In the genomic region with DNA sequence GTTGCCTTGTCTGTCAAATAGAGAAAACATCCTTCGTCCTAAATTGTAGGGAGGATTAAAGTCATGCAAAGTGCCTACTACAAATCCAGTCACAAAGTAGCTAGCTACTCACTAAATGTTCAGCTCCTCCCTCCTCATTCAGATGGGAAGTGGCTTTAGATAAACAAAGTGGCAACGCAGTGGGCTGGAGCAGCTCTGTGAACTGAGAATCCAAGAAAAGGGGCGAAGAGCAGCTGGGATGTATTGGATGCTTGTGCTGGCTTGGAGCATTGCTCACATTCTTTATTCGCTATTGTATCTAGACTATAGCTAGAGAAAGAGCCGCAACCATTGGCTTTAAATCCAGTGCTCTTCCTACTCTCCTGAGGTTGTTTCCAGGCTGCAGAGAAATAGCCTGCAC, we compare ENCODE assay signal across 21 cellular contexts. TPM values are rescaled to one million over a fixed set of nuclear protein-coding genes. Genes with fewer than 3 reads are reported as not detected.
DNase-seq lines count a peak whose midpoint lies in the region; ATAC-seq and TF ChIP-seq lines count a peak whose summit lies in the region.
"Had no signal": no experiment of that assay in that cellular context is flagged by ENCODE, and none has a peak within 500 bp of the region (broad histone marks: within the 10 kb centered on the region; RNA-seq: fewer than 3 reads in every experiment).

No MANE protein-coding gene starts in this region.

- H3K4me1 Mint-ChIP-seq in endodermal cell, result peaks cover 36% of the 10 kb centered on the region
- no peaks in the 10 kb centered on the region for H3K4me1 Mint-ChIP-seq in stimulated activated naive CD8-positive, alpha-beta T cell treated with anti-CD3 and anti-CD28 coated beads, Interleukin-15, amount 100 ng/mL, for 72 hours
- H3K4me1 Mint-ChIP-seq: CD8-positive, alpha-beta memory T cell had no signal

- H2BK15ac ChIP-seq in mesendoderm (replicated peaks; ENCODE audit: low read depth), result no peak overlapping the region

- no peak overlapping the region for H2BK5ac ChIP-seq in mesendoderm (ENCODE audit: low read length)

- H3K4me3 ChIP-seq in cardiac muscle cell (no peak overlapping the region), right cardiac atrium (ENCODE audit: low read length) (no peak overlapping the region), endodermal cell (ENCODE audit: low read length) (no peak overlapping the region), mesendoderm (ENCODE audit: low read length) (no peak overlapping the region)
- H3K4me3 ChIP-seq: BLaER1, SJCRH30 had no signal

- no peak overlapping the region for H3K56ac ChIP-seq in mesendoderm (ENCODE audit: low read length)

- intact Hi-C loops in right cardiac atrium (cut with DNase I), result no loop called here

- no peak overlapping the region for H3K23ac ChIP-seq in mesendoderm (ENCODE audit: low read length)

- no peak overlapping the region for H3K18ac ChIP-seq in mesendoderm (ENCODE audit: low read length)

- no peaks in the 10 kb centered on the region for H3K79me2 ChIP-seq in mesendoderm (ENCODE audit: control insufficient read depth, insufficient read depth, low read length)

- no peak overlapping the region for H4K5ac ChIP-seq in mesendoderm (ENCODE audit: low read length)

- DNase-seq in cardiac muscle cell (ENCODE audit: low read depth in 1 of 2, low spot score in 1 of 2) (peak; percentile 20 to 76), right cardiac atrium (no peak), endodermal cell (peak; percentile 80), mesendoderm (peak; percentile 82), DMS153 treated with DMSO at 0.1 percent for 48 hours (lab: John Stamatoyannopoulos, UW; ENCODE audit: unreplicated experiment) (no peak), GM20000 (ENCODE audit: low spot score) (no peak)
- no peak for DNase-seq in stimulated activated naive CD8-positive, alpha-beta T cell treated with anti-CD3 and anti-CD28 coated beads, Interleukin-15, amount 100 ng/mL, for 72 hours
- DNase-seq: CD8-positive, alpha-beta memory T cell; EL; KG1; NCI-H1048; NCI-H1436 treated with DMSO at 0.1 percent for 48 hours; NCI-H2081; NCI-H774; PC-3; SJCRH30 had no signal

- peak overlapping the region; percentile 85 for H3K27ac Mint-ChIP-seq in endodermal cell
- H3K27ac Mint-ChIP-seq in stimulated activated naive CD8-positive, alpha-beta T cell treated with anti-CD3 and anti-CD28 coated beads, Interleukin-15, amount 100 ng/mL, for 72 hours, result no peak overlapping the region

- peaks cover 5% of the 10 kb centered on the region for H3K27me3 Mint-ChIP-seq in endodermal cell (ENCODE audit: insufficient read depth)
- H3K27me3 Mint-ChIP-seq in stimulated activated naive CD8-positive, alpha-beta T cell treated with anti-CD3 and anti-CD28 coated beads, Interleukin-15, amount 100 ng/mL, for 72 hours, result peaks cover 47% of the 10 kb centered on the region

- peaks cover 31% of the 10 kb centered on the region for H3K4me1 ChIP-seq in cardiac muscle cell (ENCODE audit: low read depth)
- H3K4me1 ChIP-seq in right cardiac atrium (ENCODE audit: control insufficient read depth, insufficient read depth, low read length), result no peaks in the 10 kb centered on the region
- H3K4me1 ChIP-seq in endodermal cell (ENCODE audit: control insufficient read depth, insufficient read depth, low read length), result no peaks in the 10 kb centered on the region
- peaks cover 8% of the 10 kb centered on the region for H3K4me1 ChIP-seq in mesendoderm (ENCODE audit: control insufficient read depth, low read depth, low read length)
- H3K4me1 ChIP-seq: BLaER1, SJCRH30 had no signal

- no peak overlapping the region for H4K8ac ChIP-seq in mesendoderm (ENCODE audit: low read depth, low read length)

- no peaks in the 10 kb centered on the region for H3K9me3 Mint-ChIP-seq in endodermal cell
- no peaks in the 10 kb centered on the region for H3K9me3 Mint-ChIP-seq in stimulated activated naive CD8-positive, alpha-beta T cell treated with anti-CD3 and anti-CD28 coated beads, Interleukin-15, amount 100 ng/mL, for 72 hours
- H3K9me3 Mint-ChIP-seq: CD8-positive, alpha-beta memory T cell had no signal

- no peak for TF ChIP-seq CTCF in cardiac muscle cell (IDR thresholded peaks at IDR 0.05; ENCODE audit: low read depth, low read length)
- TF ChIP-seq CTCF in endodermal cell (conservative IDR thresholded peaks at IDR 0.05), result no peak
- TF ChIP-seq CTCF in GM20000 (IDR thresholded peaks at IDR 0.05; ENCODE audit: extremely low read depth, missing control alignments), result no peak

- H2BK120ac ChIP-seq in mesendoderm (ENCODE audit: low read depth, low read length), result no peak overlapping the region

- no peaks in the 10 kb centered on the region for H3K79me1 ChIP-seq in mesendoderm (ENCODE audit: low read length)

- no peak overlapping the region for H3K4me2 ChIP-seq in mesendoderm (ENCODE audit: low read length)
- H3K4me2 ChIP-seq: BLaER1 had no signal

- WGBS in right cardiac atrium, result 34% methylated on average over 5 of the region's 5 CpGs
- WGBS in endodermal cell (ENCODE audit: insufficient coverage in 1 of 2, insufficient read length in 1 of 2), 2 experiments, result 7 to 20% methylated on average over 2 to 5 of the region's 5 CpGs
- WGBS in mesendoderm (ENCODE audit: extremely low coverage, insufficient coverage, low lambda C conversion rate), result no CpG with 5 or more reads among the region's 5 CpGs

- peak overlapping the region; percentile 41 for H3K4ac ChIP-seq in mesendoderm (ENCODE audit: low read depth, low read length)

- ATAC-seq in right cardiac atrium (no peak), HG03159 (IDR thresholded peaks at IDR 0.05; ENCODE audit: unreplicated experiment) (no peak)
- no peak for ATAC-seq in stimulated activated naive CD8-positive, alpha-beta T cell treated with anti-CD3 and anti-CD28 coated beads, Interleukin-15, amount 100 ng/mL, for 72 hours
- ATAC-seq: PC-3 had no signal

- H2AK5ac ChIP-seq in mesendoderm (ENCODE audit: low read length), result no peak overlapping the region

- H3K36me3 ChIP-seq in cardiac muscle cell (no peaks in the 10 kb centered on the region), endodermal cell (ENCODE audit: control insufficient read depth, insufficient read depth, low read length) (no peaks in the 10 kb centered on the region), mesendoderm (ENCODE audit: control insufficient read depth, insufficient read depth, low read length) (no peaks in the 10 kb centered on the region)
- H3K36me3 ChIP-seq: BLaER1, SJCRH30 had no signal

- H3K36me3 Mint-ChIP-seq in endodermal cell (ENCODE audit: low read depth), result no peaks in the 10 kb centered on the region
- H3K36me3 Mint-ChIP-seq: CD8-positive, alpha-beta memory T cell had no signal

- no peak overlapping the region for H3K4me3 Mint-ChIP-seq in endodermal cell
- no peak overlapping the region for H3K4me3 Mint-ChIP-seq in stimulated activated naive CD8-positive, alpha-beta T cell treated with anti-CD3 and anti-CD28 coated beads, Interleukin-15, amount 100 ng/mL, for 72 hours
- H3K4me3 Mint-ChIP-seq: CD8-positive, alpha-beta memory T cell had no signal

- no peak overlapping the region for H3K9ac ChIP-seq in endodermal cell (ENCODE audit: extremely low read depth, low read length, poor library complexity, severe bottlenecking)
- no peak overlapping the region for H3K9ac ChIP-seq in mesendoderm (ENCODE audit: low read length)
- H3K9ac ChIP-seq: BLaER1 had no signal

- H3K27me3 ChIP-seq in cardiac muscle cell (no peaks in the 10 kb centered on the region), right cardiac atrium (ENCODE audit: control insufficient read depth, insufficient read depth) (no peaks in the 10 kb centered on the region), endodermal cell (ENCODE audit: control insufficient read depth, insufficient read depth, low read length, poor library complexity, severe bottlenecking) (no peaks in the 10 kb centered on the region), mesendoderm (ENCODE audit: insufficient read depth, low read length, poor library complexity) (no peaks in the 10 kb centered on the region)
- H3K27me3 ChIP-seq: BLaER1, SJCRH30 had no signal

- H3K9me3 ChIP-seq in cardiac muscle cell (ENCODE audit: low read depth), result no peaks in the 10 kb centered on the region
- H3K9me3 ChIP-seq in right cardiac atrium (ENCODE audit: control insufficient read depth, low read length), result no peaks in the 10 kb centered on the region
- no peaks in the 10 kb centered on the region for H3K9me3 ChIP-seq in endodermal cell (ENCODE audit: control insufficient read depth, low read length)
- H3K9me3 ChIP-seq: BLaER1, SJCRH30 had no signal

- H3K27ac ChIP-seq in cardiac muscle cell (peak overlapping the region; percentile 92), right cardiac atrium (ENCODE audit: low read length) (no peak overlapping the region), endodermal cell (ENCODE audit: low read depth, low read length) (no peak overlapping the region), mesendoderm (ENCODE audit: low read depth, low read length) (no peak overlapping the region)
- H3K27ac ChIP-seq: BLaER1, RWPE1, SJCRH30 had no signal

RNA-seq across cellular contexts. Expression of a gene that starts 10.3 kb away (rescaled TPM):
- total RNA-seq in cardiac muscle cell, result 1.3 and 1.8 TPM in 2 replicates
- polyA plus RNA-seq in cardiac muscle cell, result 2.4 and 2.9 TPM in 2 replicates
- 1 to 10 TPM; 1.5 to 2.6 (median 2.2) TPM for total RNA-seq in right cardiac atrium
- 4.8 TPM for polyA plus RNA-seq in right cardiac atrium
- total RNA-seq in endodermal cell, result not detected
- polyA plus RNA-seq in endodermal cell (2013, experiment 1 of 2), result not detected
- polyA plus RNA-seq in endodermal cell (2013, experiment 2 of 2), result not detected
- 0.37 TPM for polyA plus RNA-seq in mesendoderm (2013, experiment 1 of 2)
- 0.32 TPM for polyA plus RNA-seq in mesendoderm (2013, experiment 2 of 2)
- total RNA-seq: A172; CD8-positive, alpha-beta memory T cell; NCI-H460; PC-3; SJCRH30 had no signal
- polyA plus RNA-seq: CD8-positive, alpha-beta memory T cell had no signal

RNA-seq across cellular contexts. Expression of a gene that starts 13.8 kb away (rescaled TPM):
- total RNA-seq in cardiac muscle cell (4.1 and 4.9 TPM in 2 replicates), right cardiac atrium (1 to 10 TPM in 1 of 4 donors, under 1 TPM in 3; 0.32 to 1.8 (median 0.44) TPM), endodermal cell (under 1 TPM; 0.24 to 0.59 TPM)
- polyA plus RNA-seq in cardiac muscle cell (3.5 and 6.7 TPM in 2 replicates), right cardiac atrium (0.77 TPM)
- 0.11 TPM for polyA plus RNA-seq in endodermal cell (2013, experiment 1 of 2)
- polyA plus RNA-seq in endodermal cell (2013, experiment 2 of 2), result not detected
- polyA plus RNA-seq in mesendoderm (2013, experiment 1 of 2), result 1.5 TPM
- polyA plus RNA-seq in mesendoderm (2013, experiment 2 of 2), result 1.4 TPM
- total RNA-seq: A172, NCI-H460, PC-3, SJCRH30 had no signal

RNA-seq across cellular contexts. Expression of a gene that starts 34.2 kb away (rescaled TPM):
- total RNA-seq in cardiac muscle cell (50.2 and 101 TPM in 2 replicates), right cardiac atrium (10 to 100 TPM; 34.8 to 40.0 (median 36.6) TPM), endodermal cell (10 to 100 TPM; 81.8 to 99.1 TPM)
- polyA plus RNA-seq in cardiac muscle cell (67.0 and 113 TPM in 2 replicates), right cardiac atrium (37.5 TPM)
- polyA plus RNA-seq in endodermal cell (2013, experiment 1 of 2), result 59.1 TPM
- 52.2 TPM for polyA plus RNA-seq in endodermal cell (2013, experiment 2 of 2)
- 27.2 TPM for polyA plus RNA-seq in mesendoderm (2013, experiment 1 of 2)
- 27.5 TPM for polyA plus RNA-seq in mesendoderm (2013, experiment 2 of 2)

RNA-seq across cellular contexts. Expression of a gene that starts 56.1 kb away (rescaled TPM):
- 0.78 and 1.5 TPM in 2 replicates for total RNA-seq in cardiac muscle cell
- 0.29 and 0.84 TPM in 2 replicates for polyA plus RNA-seq in cardiac muscle cell
- total RNA-seq in right cardiac atrium, result 10 to 100 TPM; 26.8 to 50.5 (median 46.6) TPM
- polyA plus RNA-seq in right cardiac atrium, result 46.7 TPM
- 1 to 10 TPM in 1 of 2 donors, under 1 TPM in 1; 0.48 to 3.9 TPM for total RNA-seq in endodermal cell
- 2.4 TPM for polyA plus RNA-seq in endodermal cell (2013, experiment 1 of 2)
- 2.7 TPM for polyA plus RNA-seq in endodermal cell (2013, experiment 2 of 2)
- polyA plus RNA-seq in mesendoderm (2013, experiment 1 of 2), result 2.0 TPM
- polyA plus RNA-seq in mesendoderm (2013, experiment 2 of 2), result 1.8 TPM
- total RNA-seq: SJCRH30 had no signal

Comparison
In these comparisons a context has a peak if more than half of its experiments do, and no peak if none do; other contexts are left out.
1. DNase-seq: peak in cardiac muscle cell (2 of 2), endodermal cell (single experiment) and mesendoderm (single experiment); none in right cardiac atrium (0 of 3), DMS153 treated with DMSO at 0.1 percent for 48 hours (single experiment), GM20000 (single experiment) and stimulated activated naive CD8-positive, alpha-beta T cell treated with anti-CD3 and anti-CD28 coated beads, Interleukin-15, amount 100 ng/mL, for 72 hours (0 of 2).